In genomic region chr17:27466748-27467375, GRCh38 we compare ENCODE assay signal across 9 cellular contexts. TPM values are rescaled to one million over a fixed set of nuclear protein-coding genes. Genes with fewer than 3 reads are reported as not detected.
DNase-seq lines count a peak whose midpoint lies in the region; ATAC-seq, FAIRE-seq and TF ChIP-seq lines count a peak whose summit lies in the region.
"Had no signal": no experiment of that assay in that cellular context is flagged by ENCODE, and none has a peak within 500 bp of the region (broad histone marks: within the 10 kb centered on the region; RNA-seq: fewer than 3 reads in every experiment).

No MANE protein-coding gene starts in this region.

- H4K5ac ChIP-seq in H1 (ENCODE audit: insufficient read length, low read depth, low read length): no peak overlapping the region

- H2AFZ ChIP-seq in H1 (ENCODE audit: low read length): no peak overlapping the region

- H3K27me3 Mint-ChIP-seq in T-helper 1 cell treated with Interleukin-12 subunit alpha and Interleukin-12 subunit beta and Interleukin-4 antibody, amounts not matched to agents 30 μg/mL and 1 μg/mL, for 36 hours (ENCODE audit: low read depth): no peaks in the 10 kb centered on the region
- no peaks in the 10 kb centered on the region for H3K27me3 Mint-ChIP-seq in stimulated activated memory B cell treated with anti-CD40 and anti-IgM and Interleukin-4, amounts not matched to agents 10 μg/mL and 1 μg/mL and 100 μg/mL, for 72 hours

- no peak for TF ChIP-seq CTCF in H1 (IDR thresholded peaks at IDR 0.05; ENCODE audit: control extremely low read depth in 1 of 3, insufficient read depth in 1 of 3, low read depth in 1 of 3, low read length in 3 of 3)

- H2BK5ac ChIP-seq in H1 (ENCODE audit: low read depth, low read length): peak overlapping the region; percentile 9; the same call in 1 of the 2 replicates

- H2BK12ac ChIP-seq in H1 (ENCODE audit: low read depth, low read length): no peak overlapping the region

- no peak overlapping the region for H3K4me3 ChIP-seq in H1 (ENCODE audit: extremely low read depth in 1 of 4, insufficient read depth in 2 of 4, low read depth in 3 of 4, low read length in 4 of 4)

- no peak overlapping the region for H3K18ac ChIP-seq in H1 (ENCODE audit: extremely low read depth, low read length)

- H3K36me3 ChIP-seq in H1 (ENCODE audit: control insufficient read depth in 2 of 4, insufficient read depth in 4 of 4, low read length in 3 of 4): no peaks in the 10 kb centered on the region

- WGBS in H1 (ENCODE audit: extremely low coverage in 1 of 2, insufficient coverage in 1 of 2, insufficient read length in 1 of 2, insufficient replicate concordance in 2 of 2, low coverage in 1 of 2, low lambda C conversion rate in 2 of 2, missing lambda C conversion rate in 1 of 2), 2 experiments: 70% methylated on average over 13 of the region's 13 CpGs; no CpG with 5 or more reads in 1 of the 2 experiments

- DNase-seq in H1 (ENCODE audit: low read depth in 1 of 2, low spot score in 2 of 2) (no peak), HEK293T (ENCODE audit: extremely low spot score) (no peak), NCI-H446 treated with DMSO at 0.1 percent for 48 hours (lab: John Stamatoyannopoulos, UW) (no peak), 8988T (no peak)
- DNase-seq: IMR-90 had no signal

- H3K4me1 ChIP-seq in H1 (replicated peaks in 1 of 4; ENCODE audit: control insufficient read depth in 3 of 4, insufficient read depth in 4 of 4, low read length in 3 of 4): peaks cover 11 to 23% (median 15%) of the 10 kb centered on the region in 4 experiments

- POLR2A ChIA-PET in H1 (lab: Charles Lee; ENCODE audit: partially characterized antibody) (interaction anchor here (0.6 to 1.6 kb wide), 5 partner anchors 9 to 121 kb away, joined by 3 to 6 read pairs (median 4); partner anchors contain the start of gene KSR1), HEK293T (lab: Yijun Ruan, JAX) (no interaction called here)

- no peak overlapping the region for H3K14ac ChIP-seq in H1 (ENCODE audit: insufficient read length)

- H3K27ac ChIP-seq in H1 (ENCODE audit: low read depth, low read length): peak overlapping the region; percentile 11; the same call in 1 of the 2 replicates

- 0 out of 2 replicates have a peak overlapping the region, but pooled peaks have one; percentile 56 for H2AK5ac ChIP-seq in H1 (ENCODE audit: low read depth, low read length)

- H3K27ac Mint-ChIP-seq in T-helper 1 cell treated with Interleukin-12 subunit alpha and Interleukin-12 subunit beta and Interleukin-4 antibody, amounts not matched to agents 30 μg/mL and 1 μg/mL, for 36 hours: peak overlapping the region; percentile 94
- peak overlapping the region; percentile 75 for H3K27ac Mint-ChIP-seq in stimulated activated memory B cell treated with anti-CD40 and anti-IgM and Interleukin-4, amounts not matched to agents 10 μg/mL and 1 μg/mL and 100 μg/mL, for 72 hours

- FAIRE-seq in H1 (lab: Jason Lieb, UNC): no peak

- H2BK120ac ChIP-seq in H1 (replicated peaks; ENCODE audit: low read depth, low read length): no peak overlapping the region

- H3K4me1 Mint-ChIP-seq in T-helper 1 cell treated with Interleukin-12 subunit alpha and Interleukin-12 subunit beta and Interleukin-4 antibody, amounts not matched to agents 30 μg/mL and 1 μg/mL, for 36 hours (ENCODE audit: low read depth): peaks cover 81% of the 10 kb centered on the region
- peaks cover 80% of the 10 kb centered on the region for H3K4me1 Mint-ChIP-seq in stimulated activated memory B cell treated with anti-CD40 and anti-IgM and Interleukin-4, amounts not matched to agents 10 μg/mL and 1 μg/mL and 100 μg/mL, for 72 hours

- peaks cover 11% of the 10 kb centered on the region for H3K79me1 ChIP-seq in H1 (ENCODE audit: low read depth, low read length)

- H3K4me3 Mint-ChIP-seq in T-helper 1 cell treated with Interleukin-12 subunit alpha and Interleukin-12 subunit beta and Interleukin-4 antibody, amounts not matched to agents 30 μg/mL and 1 μg/mL, for 36 hours: peak overlapping the region; percentile 73
- peak overlapping the region; percentile 34 for H3K4me3 Mint-ChIP-seq in stimulated activated memory B cell treated with anti-CD40 and anti-IgM and Interleukin-4, amounts not matched to agents 10 μg/mL and 1 μg/mL and 100 μg/mL, for 72 hours

- no peak overlapping the region for H3K56ac ChIP-seq in H1 (replicated peaks; ENCODE audit: insufficient read length, low read depth, low read length)

- no peak overlapping the region for H4K8ac ChIP-seq in H1 (ENCODE audit: extremely low read depth, insufficient read depth, low read length)

- H2BK15ac ChIP-seq in H1 (ENCODE audit: low read length): no peak overlapping the region

- TF ChIP-seq RAD21 in H1 (IDR thresholded peaks at IDR 0.05 in 1 of 2, conservative IDR thresholded peaks at IDR 0.05 in 1 of 2; ENCODE audit: low read depth in 2 of 2, low read length in 2 of 2): no peak

- H2BK20ac ChIP-seq in H1 (ENCODE audit: low read length): no peak overlapping the region; the same call in 1 of the 2 replicates

- no peaks in the 10 kb centered on the region for H3K23me2 ChIP-seq in H1 (ENCODE audit: low read depth, low read length)

- H3K4ac ChIP-seq in H1 (replicated peaks; ENCODE audit: insufficient read length, low read depth, low read length): no peak overlapping the region

- no peak for TF ChIP-seq EP300 in H1 (IDR thresholded peaks at IDR 0.05; ENCODE audit: borderline replicate concordance in 1 of 2, low read depth in 2 of 2, low read length in 2 of 2)

- peak overlapping the region; percentile 6 to 31; a peak in 2 of 4 replicates for H3K4me2 ChIP-seq in H1 (ENCODE audit: insufficient read depth in 1 of 2, low read depth in 2 of 2, low read length in 2 of 2)

- H3K9me3 ChIP-seq in H1 (ENCODE audit: insufficient read depth in 2 of 2, low read depth in 1 of 2, low read length in 1 of 2): no peaks in the 10 kb centered on the region

- H3K27me3 ChIP-seq in H1 (replicated peaks in 1 of 4; ENCODE audit: control insufficient read depth in 3 of 4, extremely low read depth in 1 of 4, insufficient read depth in 3 of 4, low read length in 3 of 4): no peaks in the 10 kb centered on the region

- H4K91ac ChIP-seq in H1 (replicated peaks; ENCODE audit: insufficient read length, low read length): no peak overlapping the region

- no peak overlapping the region for H3K9ac ChIP-seq in H1 (replicated peaks in 1 of 4; ENCODE audit: extremely low read depth in 1 of 4, low read depth in 3 of 4, low read length in 3 of 4)

- no peak for TF ChIP-seq POLR2A in H1 (IDR thresholded peaks at IDR 0.05; ENCODE audit: control extremely low read depth in 1 of 2, low read depth in 2 of 2, low read length in 2 of 2)

- peaks cover 0 to 3% of the 10 kb centered on the region in 2 experiments for H4K20me1 ChIP-seq in H1 (replicated peaks in 1 of 2; ENCODE audit: control insufficient read depth in 1 of 2, insufficient read depth in 2 of 2, low read length in 2 of 2)

- ATAC-seq in GM18511 (IDR thresholded peaks at IDR 0.05; ENCODE audit: unreplicated experiment) (peak; percentile 71), HG02678 (IDR thresholded peaks at IDR 0.05; ENCODE audit: unreplicated experiment) (peak; percentile 73)
- ATAC-seq in stimulated activated memory B cell treated with anti-CD40 and anti-IgM and Interleukin-4, amounts not matched to agents 10 μg/mL and 1 μg/mL and 100 μg/mL, for 72 hours: peak; percentile 89

- no peaks in the 10 kb centered on the region for H3K9me3 Mint-ChIP-seq in T-helper 1 cell treated with Interleukin-12 subunit alpha and Interleukin-12 subunit beta and Interleukin-4 antibody, amounts not matched to agents 30 μg/mL and 1 μg/mL, for 36 hours
- H3K9me3 Mint-ChIP-seq in stimulated activated memory B cell treated with anti-CD40 and anti-IgM and Interleukin-4, amounts not matched to agents 10 μg/mL and 1 μg/mL and 100 μg/mL, for 72 hours: no peaks in the 10 kb centered on the region

- peaks cover 0 to 78% of the 10 kb centered on the region in 2 experiments for H3K79me2 ChIP-seq in H1 (ENCODE audit: control insufficient read depth in 1 of 2, insufficient read depth in 2 of 2, low read length in 2 of 2)

- no peak overlapping the region for H3K23ac ChIP-seq in H1 (ENCODE audit: insufficient read length)

- H3K36me3 Mint-ChIP-seq in T-helper 1 cell treated with Interleukin-12 subunit alpha and Interleukin-12 subunit beta and Interleukin-4 antibody, amounts not matched to agents 30 μg/mL and 1 μg/mL, for 36 hours (ENCODE audit: low read depth): peaks cover 5% of the 10 kb centered on the region
- H3K36me3 Mint-ChIP-seq in stimulated activated memory B cell treated with anti-CD40 and anti-IgM and Interleukin-4, amounts not matched to agents 10 μg/mL and 1 μg/mL and 100 μg/mL, for 72 hours: no peaks in the 10 kb centered on the region

- CTCF ChIA-PET in H1 (lab: Charles Lee; ENCODE audit: partially characterized antibody): interaction anchor here (0.7 to 1.5 kb wide), 9 partner anchors 10 to 230 kb away, joined by 3 to 5 read pairs (median 3); partner anchors contain the start of gene KSR1
- CTCF ChIA-PET in HEK293T (lab: Yijun Ruan, JAX): interaction anchor here (0.7 kb wide), 1 partner anchor 11 kb away, joined by 4 read pairs; no protein-coding TSS in a partner anchor

TF ChIP-seq in H1, 55 proteins besides CTCF, POLR2A, EP300 and RAD21:
- TF ChIP-seq TBP (IDR thresholded peaks at IDR 0.05; ENCODE audit: low read depth, low read length) (no peak), HDAC6 (IDR thresholded peaks at IDR 0.05; ENCODE audit: low read depth, low read length) (no peak), KDM1A (IDR thresholded peaks at IDR 0.05; ENCODE audit: borderline replicate concordance, low read length) (peak; percentile 78; the same call in 1 of the 2 replicates), ZNF274 (IDR thresholded peaks at IDR 0.05; ENCODE audit: borderline replicate concordance, extremely low read depth, low read length) (no peak)

TF ChIP-seq in HEK293T, 16 proteins besides CTCF, POLR2A, EP300 and RAD21 (continues in another document):
- TF ChIP-seq PKNOX1 (IDR thresholded peaks at IDR 0.05) (no peak), ZNF384 (IDR thresholded peaks at IDR 0.05) (no peak)

RNA-seq across cellular contexts. Expression of gene KSR1, which starts 10.6 kb away (rescaled TPM):
- 33.9 and 34.7 TPM in 2 replicates for total RNA-seq in H1 (2021; fragmentation: NEBNext Ultra II Directional; extraction: Animal tissue kit (Norgen Biotek cat#: 25700))
- polyA plus RNA-seq in H1 (2011; rRNA removed): 14.1 and 26.8 TPM in 2 replicates
- 20.7 TPM for polyA plus RNA-seq in H1 (2011; cell fraction: cytosol; rRNA removed)
- 87.7 TPM for polyA plus RNA-seq in H1 (2011; cell fraction: nucleus; rRNA removed)
- 19.6 to 26.5 TPM (median 24.3 TPM) in 4 replicates for polyA plus RNA-seq in H1 (2012, experiment 1 of 2)
- polyA plus RNA-seq in H1 (2012, experiment 2 of 2): 23.5 TPM
- 21.2 TPM for polyA plus RNA-seq in H1 (2013, experiment 1 of 2)
- 21.5 TPM for polyA plus RNA-seq in H1 (2013, experiment 2 of 2)
- polyA minus RNA-seq in H1 (2011; rRNA and poly(A)+ RNA removed): 30.5 and 37.0 TPM in 2 replicates
- 30.8 TPM for polyA minus RNA-seq in H1 (2011; cell fraction: cytosol; rRNA and poly(A)+ RNA removed)
- 56.9 TPM for polyA minus RNA-seq in H1 (2011; cell fraction: nucleus; rRNA and poly(A)+ RNA removed)
